In genomic region chr13:89755729-89756492, GRCh38 we compare ENCODE assay signal across 22 cellular contexts.
DNase-seq lines count a peak whose midpoint lies in the region; TF ChIP-seq lines count a peak whose summit lies in the region.
"Had no signal": no experiment of that assay in that cellular context is flagged by ENCODE, and none has a peak within 500 bp of the region (broad histone marks: within the 10 kb centered on the region; RNA-seq: fewer than 3 reads in every experiment).

No MANE protein-coding gene starts in this region.

- DNase-seq in DMS53 (lab: John Stamatoyannopoulos, UW) = peak; percentile 1
- DNase-seq in DMS53 treated with DMSO at 0.1 percent for 48 hours (lab: John Stamatoyannopoulos, UW; ENCODE audit: unreplicated experiment) = no peak
- peak; percentile 0 for DNase-seq in LHCN-M2 (ENCODE audit: low read depth)
- peak; percentile 19 for DNase-seq in OCI-LY7 (ENCODE audit: low spot score)
- DNase-seq in mesendoderm = peak; percentile 11
- DNase-seq in stimulated activated CD4-positive, alpha-beta T cell treated with anti-CD3 and anti-CD28 coated beads, Interleukin-4, amount 100 ng/mL, for 24 hours = no peak
- DNase-seq in mesenteric fat pad (ENCODE audit: low spot score) = no peak
- DNase-seq in NCI-H1694 treated with DMSO at 0.1 percent for 48 hours (lab: John Stamatoyannopoulos, UW) = no peak
- DNase-seq: activated CD4-positive, alpha-beta T cell treated with anti-CD3 and anti-CD28 coated beads for 1 hour; activated CD8-positive, alpha-beta memory T cell treated with anti-CD3 and anti-CD28 coated beads for 24 hours; activated naive CD4-positive, alpha-beta T cell treated with anti-CD3 and anti-CD28 coated beads, Interleukin-2, amount 10 ng/mL, durations not matched to agents 7 days and 5 days; activated T-cell treated with anti-CD3 and anti-CD28 coated beads, Interleukin-2, amount 50 U/mL, for 4 hours; dermis blood vessel endothelial cell; DMS79; head of caudate nucleus; HFFc6; left ventricle myocardium superior; NCI-H2171 treated with DMSO at 0.1 percent for 48 hours; NCI-H526 treated with DMSO at 0.1 percent for 48 hours; upper lobe of right lung had no signal

- no peak overlapping the region for H2AK5ac ChIP-seq in mesendoderm (ENCODE audit: low read length)

- no peak overlapping the region for H3K23ac ChIP-seq in mesendoderm (ENCODE audit: low read length)

- BruUV-seq in OCI-LY7 (replicated peaks; lab: Mats Ljungman, UMichigan) = no TSS peak

- H3K27ac ChIP-seq in OCI-LY7 (ENCODE audit: low read depth, low read length, poor library complexity, severe bottlenecking) (no peak overlapping the region), mesendoderm (ENCODE audit: low read depth, low read length) (no peak overlapping the region)
- H3K27ac ChIP-seq: 22Rv1, cardiac muscle cell, upper lobe of right lung had no signal

- H3K4ac ChIP-seq in mesendoderm (ENCODE audit: low read depth, low read length) = no peak overlapping the region

- no peaks in the 10 kb centered on the region for H3K36me3 ChIP-seq in OCI-LY7 (ENCODE audit: insufficient read depth, low read length)
- no peaks in the 10 kb centered on the region for H3K36me3 ChIP-seq in mesendoderm (ENCODE audit: control insufficient read depth, insufficient read depth, low read length)
- H3K36me3 ChIP-seq: cardiac muscle cell, upper lobe of right lung had no signal

- no peak for TF ChIP-seq CTCF in OCI-LY7 (conservative IDR thresholded peaks at IDR 0.05; ENCODE audit: low read length)

- no CpG with 5 or more reads among the region's 2 CpGs for whole genome bisulfite sequencing in mesendoderm (ENCODE audit: extremely low coverage, insufficient coverage, low lambda C conversion rate)

- CTCF ChIA-PET in OCI-LY7 (lab: Charles Lee; ENCODE audit: unreplicated experiment) = no interaction called here

- no peak overlapping the region for H2AFZ ChIP-seq in OCI-LY7 (ENCODE audit: low read length)

- H3K9me3 ChIP-seq in OCI-LY7 (ENCODE audit: low read length) = peaks cover 34% of the 10 kb centered on the region
- H3K9me3 ChIP-seq: upper lobe of right lung had no signal

- H3K4me3 ChIP-seq in OCI-LY7 (ENCODE audit: low read depth, low read length, poor library complexity, severe bottlenecking) (no peak overlapping the region), mesendoderm (ENCODE audit: low read length) (no peak overlapping the region)
- H3K4me3 ChIP-seq: cardiac muscle cell, upper lobe of right lung had no signal

- intact Hi-C loops in OCI-LY7 (cut with micrococcal nuclease; ENCODE audit: unreplicated experiment) = no loop called here

- no peak overlapping the region for H3K9ac ChIP-seq in mesendoderm (ENCODE audit: low read length)

- H3K79me1 ChIP-seq in mesendoderm (ENCODE audit: low read length) = no peaks in the 10 kb centered on the region

- H3K79me2 ChIP-seq in OCI-LY7 (ENCODE audit: insufficient read depth, low read depth, low read length) (no peaks in the 10 kb centered on the region), mesendoderm (ENCODE audit: control insufficient read depth, insufficient read depth, low read length) (no peaks in the 10 kb centered on the region)

- no peak overlapping the region for H4K5ac ChIP-seq in mesendoderm (ENCODE audit: low read length)

- no peak overlapping the region for H3K18ac ChIP-seq in mesendoderm (ENCODE audit: low read length)

- no peak overlapping the region for H2BK120ac ChIP-seq in mesendoderm (ENCODE audit: low read depth, low read length)

- no peak overlapping the region for H4K8ac ChIP-seq in mesendoderm (ENCODE audit: low read depth, low read length)

- H3K56ac ChIP-seq in mesendoderm (ENCODE audit: low read length) = no peak overlapping the region

- H3K4me2 ChIP-seq in OCI-LY7 (ENCODE audit: low read length) (no peak overlapping the region), mesendoderm (ENCODE audit: low read length) (no peak overlapping the region)

- no peaks in the 10 kb centered on the region for H3K27me3 ChIP-seq in mesendoderm (ENCODE audit: insufficient read depth, low read length, poor library complexity)
- H3K27me3 ChIP-seq: cardiac muscle cell, upper lobe of right lung had no signal

- H2BK15ac ChIP-seq in mesendoderm (replicated peaks; ENCODE audit: low read depth) = no peak overlapping the region

- no peaks in the 10 kb centered on the region for H4K20me1 ChIP-seq in OCI-LY7 (ENCODE audit: insufficient read depth, low read length)

- no peak overlapping the region for H2BK5ac ChIP-seq in mesendoderm (ENCODE audit: low read length)

- POLR2A ChIA-PET in OCI-LY7 (lab: Charles Lee) = no interaction called here

- no peaks in the 10 kb centered on the region for H3K9me2 ChIP-seq in OCI-LY7 (ENCODE audit: insufficient read depth, low read length)

- H3K4me1 ChIP-seq in OCI-LY7 (ENCODE audit: insufficient read depth, low read length, poor library complexity, severe bottlenecking) (no peaks in the 10 kb centered on the region), mesendoderm (ENCODE audit: control insufficient read depth, low read depth, low read length) (no peaks in the 10 kb centered on the region)
- H3K4me1 ChIP-seq: upper lobe of right lung had no signal

Comparison
In these comparisons a context has a peak if more than half of its experiments do, and no peak if none do; other contexts are left out.
1. DNase-seq: peak in DMS53 (single experiment), LHCN-M2 (single experiment), OCI-LY7 (single experiment) and mesendoderm (single experiment); none in DMS53 treated with DMSO at 0.1 percent for 48 hours (single experiment), stimulated activated CD4-positive, alpha-beta T cell treated with anti-CD3 and anti-CD28 coated beads, Interleukin-4, amount 100 ng/mL, for 24 hours (single experiment), mesenteric fat pad (single experiment) and NCI-H1694 treated with DMSO at 0.1 percent for 48 hours (single experiment).